Comparison of ENCODE assay signal across 1 cellular context in genomic region chr2:43426305-43427031, GRCh38.
TF ChIP-seq lines count a peak whose summit lies in the region.

No MANE protein-coding gene starts in this region.

TF ChIP-seq in A549, 52 proteins besides CTCF, POLR2A, EP300 and RAD21 (continued from another document):
- TF ChIP-seq JUNB (IDR thresholded peaks at IDR 0.05) (peak; percentile 98), CHD2 (IDR thresholded peaks at IDR 0.05; ENCODE audit: low read length, partially characterized antibody) (no peak), SMC3 (IDR thresholded peaks at IDR 0.05) (peak; percentile 41; the same call in 2 of the 3 replicates), CEBPB (IDR thresholded peaks at IDR 0.05) (peak; percentile 49 to 72; a peak in 3 of 4 replicates), ZSCAN20 (CRISPR knock-in tag; IDR thresholded peaks at IDR 0.05) (no peak), RCOR1 (IDR thresholded peaks at IDR 0.05; ENCODE audit: low read depth, low read length) (no peak), FOXS1 (CRISPR knock-in tag; IDR thresholded peaks at IDR 0.05) (no peak), RARB (CRISPR knock-in tag; IDR thresholded peaks at IDR 0.05) (no peak), TP53 (CRISPR knock-in tag; IDR thresholded peaks at IDR 0.05) (no peak), ZC3H11A (IDR thresholded peaks at IDR 0.05) (no peak), CBX2 (IDR thresholded peaks at IDR 0.05; ENCODE audit: borderline replicate concordance, low read depth) (no peak), BCL3 (IDR thresholded peaks at IDR 0.05) (peak; percentile 90), HMGXB4 (CRISPR knock-in tag; IDR thresholded peaks at IDR 0.05; ENCODE audit: borderline replicate concordance) (no peak), MAFK (IDR thresholded peaks at IDR 0.05; ENCODE audit: partially characterized antibody) (peak; percentile 80), TFCP2L1 (CRISPR knock-in tag; IDR thresholded peaks at IDR 0.05) (no peak)
